In genomic region chr1:51158263-51158662, GRCh38 we compare ENCODE assay signal across 1 cellular context.
A peak's percentile ranks its signal among the peaks of the same experiment; 100 is the strongest.
TF ChIP-seq lines count a peak whose summit lies in the region.

No MANE protein-coding gene starts in this region.

TF ChIP-seq in K562, 482 proteins besides CTCF, POLR2A, EP300 and RAD21 (continued from another document):
- TF ChIP-seq YY1 (IDR thresholded peaks at IDR 0.05; ENCODE audit: borderline replicate concordance in 1 of 3, control insufficient read depth in 1 of 3, extremely low read depth in 1 of 3, insufficient read depth in 3 of 3, insufficient read length in 1 of 3, insufficient replicate concordance in 2 of 3, low read depth in 1 of 3, low read length in 2 of 3) (peak in 1 of 3 experiments; percentile 51), CCAR2 (IDR thresholded peaks at IDR 0.05; ENCODE audit: low read depth, low read length) (no peak), ZNF316 (IDR thresholded peaks at IDR 0.05) (no peak), CREM (IDR thresholded peaks at IDR 0.05; ENCODE audit: low read depth) (peak; percentile 67), VEZF1 (CRISPR knock-in tag; IDR thresholded peaks at IDR 0.05) (no peak), FUS (optimal IDR thresholded peaks at IDR 0.05; ENCODE audit: low read depth, low read length) (no peak)
TF ChIP-seq in K562: peak in this region for 4.
